ENCODE assay signal across 14 cellular contexts in the genomic region with DNA sequence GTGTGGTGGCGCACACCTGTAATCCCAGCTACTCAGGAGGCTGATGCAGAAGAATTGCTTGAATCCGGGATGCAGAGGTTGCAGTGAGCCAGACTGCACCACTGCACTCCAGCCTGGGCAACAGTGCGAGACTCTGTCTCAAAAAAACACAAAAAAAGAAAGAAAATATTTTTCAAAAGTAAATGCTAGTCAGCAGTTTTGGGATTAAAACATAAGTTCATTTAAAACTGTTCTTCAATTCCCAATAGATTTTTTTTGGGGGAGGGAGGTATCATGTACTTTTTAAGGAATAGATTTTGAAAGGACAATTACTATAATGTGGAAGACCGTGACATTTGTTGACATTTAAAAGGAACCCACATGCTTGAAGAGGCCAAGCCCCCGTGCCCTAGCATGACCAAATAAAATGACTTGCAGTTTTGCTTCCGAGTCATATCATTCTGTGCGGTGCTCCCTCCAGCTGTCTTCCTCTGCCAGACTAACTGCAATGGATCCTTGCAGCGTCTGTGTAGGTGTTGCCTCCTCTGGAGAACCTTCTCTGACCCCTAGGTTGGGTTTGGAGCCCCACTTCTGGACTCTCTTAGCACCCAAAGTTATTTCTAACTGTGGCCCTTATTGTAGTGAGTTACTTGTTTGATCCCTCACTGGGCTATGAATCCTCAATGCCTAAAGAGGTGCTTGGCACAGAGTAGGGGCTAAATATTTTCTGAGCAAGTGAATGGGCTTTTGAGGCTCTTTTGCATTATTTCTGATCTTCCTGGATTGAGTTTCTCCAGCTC.
"Had no signal": no experiment of that assay in that cellular context is flagged by ENCODE, and none has a peak within 500 bp of the region (broad histone marks: within the 10 kb centered on the region; RNA-seq: fewer than 3 reads in every experiment).

No MANE protein-coding gene starts in this region.

- DNase-seq: activated CD4-positive, alpha-beta T cell treated with anti-CD3 and anti-CD28 coated beads, Interleukin-2, amount 10 ng/mL, durations not matched to agents 24 days and 14 days; activated naive CD4-positive, alpha-beta T cell treated with anti-CD3 and anti-CD28 coated beads, Interleukin-2, amount 10 ng/mL, durations not matched to agents 7 days and 5 days; effector memory CD8-positive, alpha-beta T cell; occipital lobe; stimulated activated CD4-positive, alpha-beta T cell treated with anti-CD3 and anti-CD28 coated beads, Interleukin-12 subunit alpha, Interleukin-12 subunit beta, amount 100 ng/mL, for 4 hours; testis; upper lobe of right lung; WERI-Rb-1 had no signal

- H3K4me3 Mint-ChIP-seq: activated CD4-positive, alpha-beta T cell treated with anti-CD3 and anti-CD28 coated beads, Interleukin-2, amount 10 ng/mL, durations not matched to agents 24 days and 14 days; activated naive CD4-positive, alpha-beta T cell treated with anti-CD3 and anti-CD28 coated beads, Interleukin-2, amount 10 ng/mL, durations not matched to agents 7 days and 5 days; central memory CD8-positive, alpha-beta T cell; effector memory CD8-positive, alpha-beta T cell; natural killer cell treated with Interleukin-12 subunit alpha and Interleukin-12 subunit beta and Interleukin-15 and Interleukin-18, amount 100 ng/mL, for 72 hours; stimulated activated naive CD8-positive, alpha-beta T cell treated with anti-CD3 and anti-CD28 coated beads, Interleukin-15, Interleukin-2, amounts not matched to agents 100 ng/mL and 50 ng/mL, for 24 hours had no signal

- H3K9me3 Mint-ChIP-seq: activated CD4-positive, alpha-beta T cell treated with anti-CD3 and anti-CD28 coated beads, Interleukin-2, amount 10 ng/mL, durations not matched to agents 24 days and 14 days; activated naive CD4-positive, alpha-beta T cell treated with anti-CD3 and anti-CD28 coated beads, Interleukin-2, amount 10 ng/mL, durations not matched to agents 7 days and 5 days; activated T-helper 2 cell treated with anti-CD3 and anti-CD28 coated beads, Interferon-gamma antibody, Interleukin-2, Interleukin-4, amounts not matched to agents 10 μg/mL and 5 μg/mL and 100 μg/mL, durations not matched to agents 14 hours and 24 hours and 36 hours; central memory CD8-positive, alpha-beta T cell; effector memory CD8-positive, alpha-beta T cell; natural killer cell treated with Interleukin-12 subunit alpha and Interleukin-12 subunit beta and Interleukin-15 and Interleukin-18, amount 100 ng/mL, for 72 hours; stimulated activated naive CD8-positive, alpha-beta T cell treated with anti-CD3 and anti-CD28 coated beads, Interleukin-15, Interleukin-2, amounts not matched to agents 100 ng/mL and 50 ng/mL, for 24 hours had no signal

- H3K36me3 Mint-ChIP-seq: activated naive CD4-positive, alpha-beta T cell treated with anti-CD3 and anti-CD28 coated beads, Interleukin-2, amount 10 ng/mL, durations not matched to agents 7 days and 5 days; natural killer cell treated with Interleukin-12 subunit alpha and Interleukin-12 subunit beta and Interleukin-15 and Interleukin-18, amount 100 ng/mL, for 72 hours had no signal

- ATAC-seq: effector memory CD8-positive, alpha-beta T cell; natural killer cell treated with Interleukin-12 subunit alpha and Interleukin-12 subunit beta and Interleukin-15 and Interleukin-18, amount 100 ng/mL, for 72 hours; sciatic nerve; upper lobe of right lung had no signal

- H3K27ac Mint-ChIP-seq: activated CD4-positive, alpha-beta T cell treated with anti-CD3 and anti-CD28 coated beads, Interleukin-2, amount 10 ng/mL, durations not matched to agents 24 days and 14 days; activated naive CD4-positive, alpha-beta T cell treated with anti-CD3 and anti-CD28 coated beads, Interleukin-2, amount 10 ng/mL, durations not matched to agents 7 days and 5 days; activated T-helper 2 cell treated with anti-CD3 and anti-CD28 coated beads, Interferon-gamma antibody, Interleukin-2, Interleukin-4, amounts not matched to agents 10 μg/mL and 5 μg/mL and 100 μg/mL, durations not matched to agents 14 hours and 24 hours and 36 hours; effector memory CD8-positive, alpha-beta T cell; natural killer cell treated with Interleukin-12 subunit alpha and Interleukin-12 subunit beta and Interleukin-15 and Interleukin-18, amount 100 ng/mL, for 72 hours; progenitor cell of endocrine pancreas; stimulated activated naive CD8-positive, alpha-beta T cell treated with anti-CD3 and anti-CD28 coated beads, Interleukin-15, Interleukin-2, amounts not matched to agents 100 ng/mL and 50 ng/mL, for 24 hours had no signal
